Comparison of ENCODE assay signal across 1 cellular context in genomic region chr1:91307784-91308409, GRCh38.
TF ChIP-seq lines count a peak whose summit lies in the region.

No MANE protein-coding gene starts in this region.

TF ChIP-seq in HepG2, 621 proteins besides CTCF, POLR2A, EP300 and RAD21 (continued from another document):
- no peak for TF ChIP-seq ZNF572 (CRISPR knock-in tag; IDR thresholded peaks at IDR 0.05)
- TF ChIP-seq ZNF580 (CRISPR knock-in tag; IDR thresholded peaks at IDR 0.05; ENCODE audit: borderline replicate concordance, low read depth): no peak
TF ChIP-seq in HepG2: peak in this region for 1.
